Comparison of ENCODE assay signal across 1 cellular context in genomic region chr18:59729781-59730180, GRCh38.
TF ChIP-seq lines count a peak whose summit lies in the region.

No MANE protein-coding gene starts in this region.

TF ChIP-seq in GM23338, 12 proteins besides CTCF, POLR2A, EP300 and RAD21 (continued from another document):
- no peak for TF ChIP-seq CREB1 (CRISPR knock-in tag; IDR thresholded peaks at IDR 0.05; ENCODE audit: low read depth)
- TF ChIP-seq REST (IDR thresholded peaks at IDR 0.05; ENCODE audit: unreplicated experiment) = no peak
